In genomic region chr11:35145249-35145648, GRCh38 we compare ENCODE assay signal across 7 cellular contexts. TPM values are rescaled to one million over a fixed set of nuclear protein-coding genes. Genes with fewer than 3 reads are reported as not detected.
DNase-seq lines count a peak whose midpoint lies in the region; ATAC-seq and TF ChIP-seq lines count a peak whose summit lies in the region.

No MANE protein-coding gene starts in this region.

- peaks cover 4% of the 10 kb centered on the region for H3K27me3 ChIP-seq in KMS-11 (ENCODE audit: insufficient read depth, low read depth)
- H3K27me3 ChIP-seq in breast epithelium: no peaks in the 10 kb centered on the region
- no peaks in the 10 kb centered on the region for H3K27me3 ChIP-seq in subcutaneous abdominal adipose tissue (ENCODE audit: control insufficient read depth in 5 of 5, insufficient read depth in 4 of 5, low read length in 5 of 5)

- no peaks in the 10 kb centered on the region for H4K20me1 ChIP-seq in KMS-11 (ENCODE audit: insufficient read depth)

- DNase-seq in breast epithelium (ENCODE audit: low spot score in 2 of 2): no peak
- DNase-seq in NCI-H128 (lab: John Stamatoyannopoulos, UW; ENCODE audit: unreplicated experiment): no peak
- DNase-seq in effector CD4-positive, alpha-beta T cell: no peak

- H3K9ac ChIP-seq in KMS-11 (peak overlapping the region; percentile 31; the same call in 1 of the 2 replicates), subcutaneous abdominal adipose tissue (ENCODE audit: low read length in 5 of 5) (no peak overlapping the region)

- H3K4me3 ChIP-seq in KMS-11 (IDR thresholded peaks at IDR 0.05; ENCODE audit: insufficient read depth, low read depth, low read length) (no peak overlapping the region), breast epithelium (peak overlapping the region in 1 of 3 donors; percentile 21), subcutaneous abdominal adipose tissue (ENCODE audit: low read depth in 1 of 5, low read length in 5 of 5) (peak overlapping the region in 2 of 5 donors; percentile 13 to 36)

- peak; percentile 17; the same call in 1 of the 2 replicates for TF ChIP-seq CTCF in KMS-11 (conservative IDR thresholded peaks at IDR 0.05; ENCODE audit: low read depth, low read length)
- no peak for TF ChIP-seq CTCF in breast epithelium (IDR thresholded peaks at IDR 0.05)

- H3K9me3 ChIP-seq in breast epithelium (no peaks in the 10 kb centered on the region), subcutaneous abdominal adipose tissue (ENCODE audit: control insufficient read depth in 5 of 5, low read length in 5 of 5) (peaks cover 0 to 5% (median 2%) of the 10 kb centered on the region in 5 donors)

- H3K4me1 ChIP-seq in KMS-11 (ENCODE audit: low read depth, poor library complexity, severe bottlenecking): peaks cover 53% of the 10 kb centered on the region
- peaks cover 0 to 25% of the 10 kb centered on the region in 2 donors for H3K4me1 ChIP-seq in breast epithelium
- H3K4me1 ChIP-seq in subcutaneous abdominal adipose tissue (ENCODE audit: control insufficient read depth in 5 of 5, insufficient read depth in 5 of 5, low read length in 5 of 5): peaks cover 2 to 45% (median 22%) of the 10 kb centered on the region in 5 donors

- no peaks in the 10 kb centered on the region for H3K79me2 ChIP-seq in KMS-11 (ENCODE audit: insufficient read depth, low read depth)

- intact Hi-C loops in breast epithelium (cut with DNase I; ENCODE audit: low total_unique reads): no loop called here

- H3K27ac ChIP-seq in KMS-11: peak overlapping the region; percentile 61
- peak overlapping the region; percentile 31 to 35 for H3K27ac ChIP-seq in breast epithelium
- H3K27ac ChIP-seq in subcutaneous abdominal adipose tissue (ENCODE audit: low read depth, low read length): peak overlapping the region; percentile 52

- TF ChIP-seq POLR2A in GM18505 (IDR thresholded peaks at IDR 0.05; ENCODE audit: borderline replicate concordance, extremely low read depth, insufficient read depth, insufficient read length): no peak
- TF ChIP-seq POLR2A in breast epithelium (IDR thresholded peaks at IDR 0.05): no peak

- peak overlapping the region; percentile 21; the same call in 1 of the 2 replicates for H2AFZ ChIP-seq in KMS-11 (ENCODE audit: low read depth)

- ATAC-seq in GM18505 (IDR thresholded peaks at IDR 0.05; ENCODE audit: unreplicated experiment) (peak; percentile 59), GM21619 (IDR thresholded peaks at IDR 0.05; ENCODE audit: unreplicated experiment) (peak; percentile 42)

- H3K36me3 ChIP-seq in KMS-11 (ENCODE audit: insufficient read depth): no peaks in the 10 kb centered on the region
- H3K36me3 ChIP-seq in breast epithelium: no peaks in the 10 kb centered on the region
- peaks cover 0 to 13% (median 3%) of the 10 kb centered on the region in 5 donors for H3K36me3 ChIP-seq in subcutaneous abdominal adipose tissue (ENCODE audit: control insufficient read depth in 5 of 5, insufficient read depth in 5 of 5, low read length in 5 of 5)

- peak overlapping the region; percentile 91 for H3K4me2 ChIP-seq in KMS-11

RNA-seq across cellular contexts. Expression of gene CD44, which starts 6.3 kb away (rescaled TPM):
- 100 to 1,000 TPM; 255 to 348 (median 269) TPM for total RNA-seq in breast epithelium
